ENCODE assay signal across 1 cellular context in the genomic region with DNA sequence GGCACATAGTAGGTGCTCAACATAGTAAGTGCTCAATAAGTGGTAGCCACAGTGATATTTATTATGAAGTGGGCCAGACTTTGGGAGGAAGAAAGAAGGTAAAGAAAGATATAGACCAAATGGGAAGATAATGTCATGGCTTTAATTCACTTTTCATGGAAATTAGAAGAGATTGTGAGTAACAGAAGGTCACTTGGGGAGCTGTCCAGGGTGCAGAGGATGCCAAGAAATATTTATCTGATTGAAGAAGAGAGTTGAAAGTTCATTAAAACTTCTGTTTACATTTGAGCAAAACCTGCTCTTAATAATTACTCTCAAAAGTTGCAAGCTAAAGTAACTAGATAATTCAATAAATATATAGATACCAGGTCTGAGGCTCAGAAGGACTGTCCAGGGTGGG.
TF ChIP-seq lines count a peak whose summit lies in the region.

No MANE protein-coding gene starts in this region.

TF ChIP-seq in SK-N-SH treated with all-trans-retinoic acid at 6 μM for 48 hours, 23 proteins besides CTCF, POLR2A, EP300 and RAD21 (continued from another document):
- TF ChIP-seq, protein P1, sequence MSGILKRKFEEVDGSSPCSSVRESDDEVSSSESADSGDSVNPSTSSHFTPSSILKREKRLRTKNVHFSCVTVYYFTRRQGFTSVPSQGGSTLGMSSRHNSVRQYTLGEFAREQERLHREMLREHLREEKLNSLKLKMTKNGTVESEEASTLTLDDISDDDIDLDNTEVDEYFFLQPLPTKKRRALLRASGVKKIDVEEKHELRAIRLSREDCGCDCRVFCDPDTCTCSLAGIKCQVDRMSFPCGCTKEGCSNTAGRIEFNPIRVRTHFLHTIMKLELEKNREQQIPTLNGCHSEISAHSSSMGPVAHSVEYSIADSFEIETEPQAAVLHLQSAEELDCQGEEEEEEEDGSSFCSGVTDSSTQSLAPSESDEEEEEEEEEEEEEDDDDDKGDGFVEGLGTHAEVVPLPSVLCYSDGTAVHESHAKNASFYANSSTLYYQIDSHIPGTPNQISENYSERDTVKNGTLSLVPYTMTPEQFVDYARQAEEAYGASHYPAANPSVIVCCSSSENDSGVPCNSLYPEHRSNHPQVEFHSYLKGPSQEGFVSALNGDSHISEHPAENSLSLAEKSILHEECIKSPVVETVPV (CRISPR knock-in tag; IDR thresholded peaks at IDR 0.05) = no peak
- no peak for TF ChIP-seq ZC3H10 (CRISPR knock-in tag; IDR thresholded peaks at IDR 0.05)
- no peak for TF ChIP-seq ISL1 (CRISPR knock-in tag; IDR thresholded peaks at IDR 0.05)
- TF ChIP-seq BACH2 (CRISPR knock-in tag; IDR thresholded peaks at IDR 0.05; ENCODE audit: borderline replicate concordance) = no peak
- no peak for TF ChIP-seq TOX (CRISPR knock-in tag; IDR thresholded peaks at IDR 0.05; ENCODE audit: borderline replicate concordance)
- TF ChIP-seq SNAI2 (CRISPR knock-in tag; IDR thresholded peaks at IDR 0.05) = no peak
- no peak for TF ChIP-seq CSDC2 (CRISPR knock-in tag; IDR thresholded peaks at IDR 0.05)
- TF ChIP-seq TCF4 (CRISPR knock-in tag; IDR thresholded peaks at IDR 0.05; ENCODE audit: borderline replicate concordance) = no peak
- no peak for TF ChIP-seq ESRRG (CRISPR knock-in tag; IDR thresholded peaks at IDR 0.05)
- no peak for TF ChIP-seq PPARA (CRISPR knock-in tag; IDR thresholded peaks at IDR 0.05; ENCODE audit: borderline replicate concordance)
- no peak for TF ChIP-seq RARB (CRISPR knock-in tag; IDR thresholded peaks at IDR 0.05)
- TF ChIP-seq, protein P2, sequence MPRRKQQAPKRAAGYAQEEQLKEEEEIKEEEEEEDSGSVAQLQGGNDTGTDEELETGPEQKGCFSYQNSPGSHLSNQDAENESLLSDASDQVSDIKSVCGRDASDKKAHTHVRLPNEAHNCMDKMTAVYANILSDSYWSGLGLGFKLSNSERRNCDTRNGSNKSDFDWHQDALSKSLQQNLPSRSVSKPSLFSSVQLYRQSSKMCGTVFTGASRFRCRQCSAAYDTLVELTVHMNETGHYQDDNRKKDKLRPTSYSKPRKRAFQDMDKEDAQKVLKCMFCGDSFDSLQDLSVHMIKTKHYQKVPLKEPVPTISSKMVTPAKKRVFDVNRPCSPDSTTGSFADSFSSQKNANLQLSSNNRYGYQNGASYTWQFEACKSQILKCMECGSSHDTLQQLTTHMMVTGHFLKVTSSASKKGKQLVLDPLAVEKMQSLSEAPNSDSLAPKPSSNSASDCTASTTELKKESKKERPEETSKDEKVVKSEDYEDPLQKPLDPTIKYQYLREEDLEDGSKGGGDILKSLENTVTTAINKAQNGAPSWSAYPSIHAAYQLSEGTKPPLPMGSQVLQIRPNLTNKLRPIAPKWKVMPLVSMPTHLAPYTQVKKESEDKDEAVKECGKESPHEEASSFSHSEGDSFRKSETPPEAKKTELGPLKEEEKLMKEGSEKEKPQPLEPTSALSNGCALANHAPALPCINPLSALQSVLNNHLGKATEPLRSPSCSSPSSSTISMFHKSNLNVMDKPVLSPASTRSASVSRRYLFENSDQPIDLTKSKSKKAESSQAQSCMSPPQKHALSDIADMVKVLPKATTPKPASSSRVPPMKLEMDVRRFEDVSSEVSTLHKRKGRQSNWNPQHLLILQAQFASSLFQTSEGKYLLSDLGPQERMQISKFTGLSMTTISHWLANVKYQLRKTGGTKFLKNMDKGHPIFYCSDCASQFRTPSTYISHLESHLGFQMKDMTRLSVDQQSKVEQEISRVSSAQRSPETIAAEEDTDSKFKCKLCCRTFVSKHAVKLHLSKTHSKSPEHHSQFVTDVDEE (CRISPR knock-in tag; IDR thresholded peaks at IDR 0.05) = no peak
- TF ChIP-seq GLIS3 (CRISPR knock-in tag; IDR thresholded peaks at IDR 0.05) = no peak
- no peak for TF ChIP-seq ZNF70 (CRISPR knock-in tag; IDR thresholded peaks at IDR 0.05)
- TF ChIP-seq ARNTL (CRISPR knock-in tag; IDR thresholded peaks at IDR 0.05; ENCODE audit: borderline replicate concordance, low read depth) = no peak
- TF ChIP-seq OSR1 (CRISPR knock-in tag; IDR thresholded peaks at IDR 0.05) = no peak
